Comparison of ENCODE assay signal across 11 cellular contexts in the genomic region with DNA sequence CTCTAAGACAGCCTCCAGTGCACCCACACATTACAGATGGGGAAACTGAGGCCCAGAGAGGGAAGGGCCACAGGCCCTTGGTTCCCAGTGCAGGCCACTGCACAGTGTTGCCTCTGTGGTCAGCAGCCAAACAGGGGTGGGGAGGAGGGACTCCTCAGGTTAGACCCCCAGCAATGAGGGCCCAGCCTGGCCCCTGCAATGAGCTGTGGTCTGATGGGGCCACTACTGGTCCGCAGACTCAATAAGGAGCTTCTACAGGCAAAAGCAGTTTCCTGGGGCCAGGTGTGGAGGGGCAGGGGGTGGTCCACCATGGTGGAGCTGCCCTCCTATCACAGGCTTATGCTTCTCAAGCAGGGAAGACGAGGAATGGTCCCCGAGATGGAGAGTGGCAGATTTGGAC.
DNase-seq lines count a peak whose midpoint lies in the region; ATAC-seq, FAIRE-seq and TF ChIP-seq lines count a peak whose summit lies in the region.
"Had no signal": no experiment of that assay in that cellular context is flagged by ENCODE, and none has a peak within 500 bp of the region (broad histone marks: within the 10 kb centered on the region; RNA-seq: fewer than 3 reads in every experiment).

No MANE protein-coding gene starts in this region.

- H3K4me1 ChIP-seq in GM23248 (ENCODE audit: insufficient read depth), result peaks cover 23% of the 10 kb centered on the region
- H3K4me1 ChIP-seq in keratinocyte (ENCODE audit: control insufficient read depth, extremely low read depth, insufficient read depth, low read length), result peaks cover 40% of the 10 kb centered on the region
- H3K4me1 ChIP-seq in trophoblast cell (ENCODE audit: control insufficient read depth in 1 of 2, insufficient read depth in 2 of 2, low read length in 2 of 2), result peaks cover 43 to 50% of the 10 kb centered on the region in 2 experiments
- H3K4me1 ChIP-seq: A549 had no signal

- no peak for FAIRE-seq in keratinocyte (lab: Jason Lieb, UNC)
- FAIRE-seq: A549, GM12878, GM18507 had no signal

- peak overlapping the region; percentile 73 for H3K18ac ChIP-seq in trophoblast cell (ENCODE audit: low read length)

- peak overlapping the region; percentile 45 for H3K14ac ChIP-seq in trophoblast cell (ENCODE audit: low read length)

- H3K4me2 ChIP-seq in GM23248 (ENCODE audit: unreplicated experiment) (peak overlapping the region; percentile 35), keratinocyte (ENCODE audit: control insufficient read depth, extremely low read depth, insufficient read depth, low read depth, low read length) (peak overlapping the region; percentile 0), trophoblast cell (ENCODE audit: low read length) (no peak overlapping the region)
- H3K4me2 ChIP-seq: A549 had no signal

- peaks cover 56% of the 10 kb centered on the region for H3K79me1 ChIP-seq in trophoblast cell (ENCODE audit: low read length)

- no peaks in the 10 kb centered on the region for H3K36me3 ChIP-seq in GM23248 (ENCODE audit: low read depth)
- no peaks in the 10 kb centered on the region for H3K36me3 ChIP-seq in keratinocyte (ENCODE audit: control insufficient read depth in 2 of 2, extremely low read depth in 1 of 2, insufficient read depth in 2 of 2, low read length in 2 of 2)
- no peaks in the 10 kb centered on the region for H3K36me3 ChIP-seq in trophoblast cell (ENCODE audit: control insufficient read depth in 1 of 2, insufficient read depth in 2 of 2, low read length in 2 of 2)

- H4K20me1 ChIP-seq in GM23248 (ENCODE audit: insufficient read depth), result no peaks in the 10 kb centered on the region
- H4K20me1 ChIP-seq in keratinocyte (ENCODE audit: control insufficient read depth, extremely low read depth, insufficient read depth, low read length), result no peaks in the 10 kb centered on the region

- H2BK12ac ChIP-seq in trophoblast cell (ENCODE audit: low read length), result peak overlapping the region; percentile 63

- no peaks in the 10 kb centered on the region for H3K9me2 ChIP-seq in GM23248 (ENCODE audit: insufficient read depth)

- peak overlapping the region; percentile 11 for H2BK5ac ChIP-seq in trophoblast cell (ENCODE audit: low read depth, low read length, poor library complexity)

- H4K91ac ChIP-seq in trophoblast cell (ENCODE audit: low read depth, low read length), result peak overlapping the region; percentile 83

- H3K23ac ChIP-seq in trophoblast cell (ENCODE audit: low read length), result no peak overlapping the region

- H3K9me3 ChIP-seq in GM23248 (ENCODE audit: low read depth) (no peaks in the 10 kb centered on the region), keratinocyte (ENCODE audit: control insufficient read depth, low read depth, low read length) (no peaks in the 10 kb centered on the region), trophoblast cell (ENCODE audit: insufficient read depth, low read depth, low read length) (peaks cover 2% of the 10 kb centered on the region)
- H3K9me3 ChIP-seq: A549 had no signal

- H3K27me3 ChIP-seq in GM23248 (replicated peaks; ENCODE audit: insufficient read depth) (no peaks in the 10 kb centered on the region), keratinocyte (ENCODE audit: control insufficient read depth, extremely low read depth, insufficient read depth, low read length) (no peaks in the 10 kb centered on the region), trophoblast cell (ENCODE audit: insufficient read depth, low read length) (no peaks in the 10 kb centered on the region)

- no peak overlapping the region for H4K8ac ChIP-seq in trophoblast cell (ENCODE audit: low read depth, low read length)

- no peaks in the 10 kb centered on the region for H3F3A ChIP-seq in GM23248 (ENCODE audit: insufficient read depth)

- peak overlapping the region; percentile 31 for H3K4ac ChIP-seq in trophoblast cell (ENCODE audit: low read depth, low read length)

- no peak overlapping the region for H3K9ac ChIP-seq in GM23248
- H3K9ac ChIP-seq in keratinocyte (ENCODE audit: control insufficient read depth, extremely low read depth, insufficient read depth, low read length), result no peak overlapping the region
- no peak overlapping the region for H3K9ac ChIP-seq in trophoblast cell (ENCODE audit: low read length)

- H3K27ac ChIP-seq in GM23248 (no peak overlapping the region), caudate nucleus (ENCODE audit: low read depth, low read length) (peak overlapping the region; percentile 70), keratinocyte (ENCODE audit: control insufficient read depth, insufficient read depth, low read length) (no peak overlapping the region), trophoblast cell (ENCODE audit: low read depth, low read length) (no peak overlapping the region)
- H3K27ac ChIP-seq: A549 had no signal

- in situ Hi-C loops in GM23248 (cut with MboI), result no loop called here

- H3K9me1 ChIP-seq in keratinocyte (ENCODE audit: control insufficient read depth, extremely low read depth, insufficient read depth, low read length), result no peaks in the 10 kb centered on the region

- WGBS in GM23248 (ENCODE audit: low coverage in 1 of 2, low lambda C conversion rate in 2 of 2, missing lambda C conversion rate in 2 of 2), 2 experiments, result 74 to 86% methylated on average over 3 of the region's 3 CpGs
- WGBS in trophoblast cell (ENCODE audit: extremely low coverage, insufficient coverage, insufficient read length), result no CpG with 5 or more reads among the region's 3 CpGs

- no peak overlapping the region for H3K4me3 ChIP-seq in GM23248
- H3K4me3 ChIP-seq in keratinocyte (ENCODE audit: control insufficient read depth in 2 of 3, extremely low read depth in 1 of 3, insufficient read depth in 2 of 3, low read depth in 1 of 3, low read length in 3 of 3), result no peak overlapping the region
- H3K4me3 ChIP-seq in trophoblast cell (ENCODE audit: low read depth, low read length), result no peak overlapping the region
- H3K4me3 ChIP-seq: A549, GM12878 had no signal

- TF ChIP-seq CTCF in keratinocyte (optimal IDR thresholded peaks at IDR 0.05 in 1 of 3, IDR thresholded peaks at IDR 0.05 in 1 of 3, conservative IDR thresholded peaks at IDR 0.05 in 1 of 3; ENCODE audit: extremely low read depth in 1 of 3, insufficient read depth in 2 of 3, low read length in 3 of 3), result no peak

- dilution Hi-C loops in keratinocyte (cut with MboI; ENCODE audit: extremely low pct_ligation_motif_present, low sequenced_read_pairs), result no loop called here

- H4K12ac ChIP-seq in trophoblast cell (ENCODE audit: low read depth, low read length), result no peak overlapping the region

- H2AFZ ChIP-seq in GM23248, result no peak overlapping the region
- no peak overlapping the region for H2AFZ ChIP-seq in keratinocyte (ENCODE audit: control insufficient read depth, low read length)
- H2AFZ ChIP-seq in trophoblast cell (ENCODE audit: insufficient read depth, low read length, poor library complexity), result no peak overlapping the region

- H3K79me2 ChIP-seq in GM23248 (ENCODE audit: insufficient read depth), result no peaks in the 10 kb centered on the region
- no peaks in the 10 kb centered on the region for H3K79me2 ChIP-seq in keratinocyte (ENCODE audit: control insufficient read depth, insufficient read depth, low read length)
- H3K79me2 ChIP-seq in trophoblast cell (ENCODE audit: control insufficient read depth, insufficient read depth, low read length, poor library complexity), result peaks cover 13% of the 10 kb centered on the region

- no peak for DNase-seq in GM23248
- DNase-seq in caudate nucleus (lab: John Stamatoyannopoulos, UW), result no peak
- no peak for DNase-seq in keratinocyte (ENCODE audit: low read depth, low spot score)
- no peak for DNase-seq in trophoblast cell
- no peak for DNase-seq in amniotic stem cell (lab: John Stamatoyannopoulos, UW)
- no peak for DNase-seq in middle frontal gyrus (ENCODE audit: extremely low spot score, low spot score)
- DNase-seq: CD4-positive, CD25-positive, alpha-beta regulatory T cell had no signal

- H2AK5ac ChIP-seq in trophoblast cell (ENCODE audit: low read length), result peak overlapping the region; percentile 84

- H2BK120ac ChIP-seq in trophoblast cell (ENCODE audit: insufficient read depth, low read length, poor library complexity), result peak overlapping the region; percentile 74

- ATAC-seq in HG02852 (IDR thresholded peaks at IDR 0.05; ENCODE audit: unreplicated experiment), result no peak
